26 cellular contexts compared by ENCODE assay signal in the genomic region with DNA sequence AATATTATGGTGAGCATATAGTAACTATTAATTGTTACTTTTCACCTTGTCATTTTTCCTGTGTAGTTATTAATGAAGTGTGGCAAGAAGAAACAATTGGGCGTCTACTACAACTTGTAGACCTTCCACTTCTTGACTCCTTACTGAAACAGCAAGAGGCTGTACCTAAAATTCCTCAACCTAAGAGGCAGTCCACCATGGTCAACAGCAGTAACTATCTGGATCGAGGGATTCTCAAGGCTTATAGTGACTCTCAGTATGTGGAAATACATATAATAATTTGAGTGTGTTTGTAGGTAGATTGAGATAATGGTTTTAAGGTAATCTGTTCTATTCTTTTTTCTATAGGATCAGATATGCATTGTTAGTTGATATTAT.
"Had no signal": no experiment of that assay in that cellular context is flagged by ENCODE, and none has a peak within 500 bp of the region (broad histone marks: within the 10 kb centered on the region; RNA-seq: fewer than 3 reads in every experiment).

No MANE protein-coding gene starts in this region.

- H3K36me3 ChIP-seq: colonic mucosa, thoracic aorta, vagina had no signal

- H3K27ac Mint-ChIP-seq: activated CD4-positive, alpha-beta T cell treated with anti-CD3 and anti-CD28 coated beads, Interleukin-2, amount 10 ng/mL, durations not matched to agents 7 days and 5 days; activated CD8-positive, alpha-beta memory T cell treated with anti-CD3 and anti-CD28 coated beads, Interleukin-2, amount 10 ng/mL, durations not matched to agents 7 days and 5 days; activated CD8-positive, alpha-beta T cell treated with anti-CD3 and anti-CD28 coated beads for 36 hours; activated naive CD8-positive, alpha-beta T cell treated with anti-CD3 and anti-CD28 coated beads, Interleukin-2, amount 50 U/mL, for 24 hours; memory B cell; stimulated activated memory B cell treated with anti-CD40 and anti-IgM and Interleukin-4, amounts not matched to agents 10 μg/mL and 1 μg/mL and 100 μg/mL, for 72 hours; type B pancreatic cell had no signal

- FAIRE-seq: islet of Langerhans, small intestine had no signal

- H3K9me3 Mint-ChIP-seq: activated CD4-positive, alpha-beta T cell treated with anti-CD3 and anti-CD28 coated beads, Interleukin-2, amount 10 ng/mL, durations not matched to agents 7 days and 5 days; activated CD8-positive, alpha-beta T cell treated with anti-CD3 and anti-CD28 coated beads for 36 hours; activated naive CD8-positive, alpha-beta T cell treated with anti-CD3 and anti-CD28 coated beads, Interleukin-2, amount 50 U/mL, for 24 hours; central memory CD8-positive, alpha-beta T cell; memory B cell; stimulated activated memory B cell treated with anti-CD40 and anti-IgM and Interleukin-4, amounts not matched to agents 10 μg/mL and 1 μg/mL and 100 μg/mL, for 72 hours; type B pancreatic cell had no signal

- H3K36me3 Mint-ChIP-seq: memory B cell; stimulated activated memory B cell treated with anti-CD40 and anti-IgM and Interleukin-4, amounts not matched to agents 10 μg/mL and 1 μg/mL and 100 μg/mL, for 72 hours; type B pancreatic cell had no signal

- H3K4me3 ChIP-seq: colonic mucosa, esophagus squamous epithelium, gastrocnemius medialis, mucosa of descending colon, thoracic aorta, vagina had no signal

- H3K9me3 ChIP-seq: colonic mucosa, esophagus squamous epithelium, gastrocnemius medialis, mucosa of descending colon, thoracic aorta, vagina had no signal

- H3K4me1 Mint-ChIP-seq: activated CD4-positive, alpha-beta T cell treated with anti-CD3 and anti-CD28 coated beads, Interleukin-2, amount 10 ng/mL, durations not matched to agents 7 days and 5 days; activated CD8-positive, alpha-beta memory T cell treated with anti-CD3 and anti-CD28 coated beads, Interleukin-2, amount 10 ng/mL, durations not matched to agents 7 days and 5 days; activated naive CD8-positive, alpha-beta T cell treated with anti-CD3 and anti-CD28 coated beads, Interleukin-2, amount 50 U/mL, for 24 hours; central memory CD8-positive, alpha-beta T cell; memory B cell; stimulated activated memory B cell treated with anti-CD40 and anti-IgM and Interleukin-4, amounts not matched to agents 10 μg/mL and 1 μg/mL and 100 μg/mL, for 72 hours had no signal

- H3K27ac ChIP-seq: colonic mucosa, esophagus squamous epithelium, gastrocnemius medialis, thoracic aorta, vagina, VCaP had no signal

- H3K4me1 ChIP-seq: colonic mucosa, esophagus squamous epithelium, gastrocnemius medialis, vagina had no signal

- H3K27me3 Mint-ChIP-seq: activated CD8-positive, alpha-beta T cell treated with anti-CD3 and anti-CD28 coated beads for 36 hours; activated naive CD8-positive, alpha-beta T cell treated with anti-CD3 and anti-CD28 coated beads, Interleukin-2, amount 50 U/mL, for 24 hours had no signal

- DNase-seq: activated CD4-positive, alpha-beta T cell treated with anti-CD3 and anti-CD28 coated beads, Interleukin-2, amount 10 ng/mL, durations not matched to agents 7 days and 5 days; activated CD4-positive, CD25-positive, alpha-beta regulatory T cell treated with anti-CD3 and anti-CD28 coated beads, Interleukin-2, amount 50 U/mL, for 72 hours; activated CD8-positive, alpha-beta memory T cell treated with anti-CD3 and anti-CD28 coated beads, Interleukin-2, amount 10 ng/mL, durations not matched to agents 7 days and 5 days; activated CD8-positive, alpha-beta T cell treated with anti-CD3 and anti-CD28 coated beads for 36 hours; activated effector memory CD4-positive, alpha-beta T cell treated with anti-CD3 and anti-CD28 coated beads, Interleukin-2, amount 50 U/mL, for 16 hours; activated naive CD4-positive, alpha-beta T cell treated with anti-CD3 and anti-CD28 coated beads, Interleukin-2, amount 50 U/mL, for 16 hours; activated naive CD8-positive, alpha-beta T cell treated with anti-CD3 and anti-CD28 coated beads, Interleukin-2, amount 50 U/mL, for 24 hours; activated T-cell treated with anti-CD3 and anti-CD28 coated beads for 4 hours; aorta; colonic mucosa; esophagus squamous epithelium; gastrocnemius medialis; left colon; mucosa of descending colon; nucleus accumbens; posterior cingulate gyrus; small intestine; stimulated activated CD4-positive, alpha-beta T cell treated with anti-CD3 and anti-CD28 coated beads, Interleukin-15, amount 100 ng/mL, for 24 hours had no signal

- H3K4me3 Mint-ChIP-seq: activated CD4-positive, alpha-beta T cell treated with anti-CD3 and anti-CD28 coated beads, Interleukin-2, amount 10 ng/mL, durations not matched to agents 7 days and 5 days; activated CD8-positive, alpha-beta memory T cell treated with anti-CD3 and anti-CD28 coated beads, Interleukin-2, amount 10 ng/mL, durations not matched to agents 7 days and 5 days; activated CD8-positive, alpha-beta T cell treated with anti-CD3 and anti-CD28 coated beads for 36 hours; activated naive CD8-positive, alpha-beta T cell treated with anti-CD3 and anti-CD28 coated beads, Interleukin-2, amount 50 U/mL, for 24 hours; central memory CD8-positive, alpha-beta T cell; memory B cell; stimulated activated memory B cell treated with anti-CD40 and anti-IgM and Interleukin-4, amounts not matched to agents 10 μg/mL and 1 μg/mL and 100 μg/mL, for 72 hours; type B pancreatic cell had no signal

- H3K27me3 ChIP-seq: colonic mucosa, esophagus squamous epithelium, gastrocnemius medialis, vagina had no signal
